Comparison of ENCODE assay signal across 8 cellular contexts in the genomic region with DNA sequence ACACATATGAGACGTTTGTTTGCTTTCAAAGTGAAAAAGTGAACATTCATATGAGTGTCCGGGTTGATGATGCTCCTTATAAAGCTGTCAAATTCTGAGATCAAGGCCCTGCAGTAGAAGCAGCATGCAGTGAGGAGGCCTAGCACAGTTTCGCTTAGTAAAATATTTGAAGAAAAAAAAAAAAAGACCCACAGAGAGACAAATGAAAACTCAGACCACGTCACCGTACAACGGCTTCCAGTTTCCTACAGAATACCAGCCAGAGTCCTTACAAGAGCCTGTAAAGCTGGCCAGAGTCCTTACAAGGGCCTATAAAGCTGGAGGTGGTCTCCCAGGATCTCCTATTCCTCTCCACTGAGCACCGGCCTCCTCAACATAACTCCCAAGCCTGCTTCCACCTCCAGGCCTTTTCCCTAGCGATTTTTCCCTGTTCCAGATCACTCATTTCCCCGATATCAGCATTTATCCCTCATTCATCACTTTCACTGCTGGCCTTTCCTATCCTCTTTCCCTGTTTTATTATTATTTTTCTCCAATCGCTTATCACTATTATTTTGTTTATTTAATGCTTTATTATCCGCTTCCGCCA. TPM values are rescaled to one million over a fixed set of nuclear protein-coding genes. Genes with fewer than 3 reads are reported as not detected.
DNase-seq lines count a peak whose midpoint lies in the region; TF ChIP-seq lines count a peak whose summit lies in the region.

No MANE protein-coding gene starts in this region.

- H3K9me3 ChIP-seq in BLaER1 (no peaks in the 10 kb centered on the region), NT2/D1 (ENCODE audit: insufficient read depth, low read length) (no peaks in the 10 kb centered on the region), iPS-18c (ENCODE audit: control insufficient read depth, insufficient read depth, low read length) (no peaks in the 10 kb centered on the region), skeletal muscle satellite cell (replicated peaks; ENCODE audit: low read length) (no peaks in the 10 kb centered on the region)

- no peaks in the 10 kb centered on the region for H3K27me3 ChIP-seq in BLaER1
- no peaks in the 10 kb centered on the region for H3K27me3 ChIP-seq in NT2/D1 (ENCODE audit: insufficient read depth, insufficient read length)
- H3K27me3 ChIP-seq in skeletal muscle satellite cell (ENCODE audit: control insufficient read depth, insufficient read depth, low read length): no peaks in the 10 kb centered on the region

- H3K4me3 ChIP-seq in BLaER1 (peak overlapping the region; percentile 97), NT2/D1 (ENCODE audit: insufficient read length, low read depth) (peak overlapping the region; percentile 54), iPS-18c (ENCODE audit: insufficient read depth, low read depth, low read length) (peak overlapping the region; percentile 98), skeletal muscle satellite cell (ENCODE audit: low read length) (peak overlapping the region; percentile 75)

- H3K4me2 ChIP-seq in BLaER1: peak overlapping the region; percentile 91
- peak overlapping the region; percentile 85 for H3K4me2 ChIP-seq in skeletal muscle satellite cell (ENCODE audit: low read length)

- DNase-seq in NT2/D1 (ENCODE audit: low read depth, low spot score) (no peak), COLO829 (ENCODE audit: low spot score) (no peak), NCI-H1048 (lab: John Stamatoyannopoulos, UW) (no peak)

- H3K9ac ChIP-seq in BLaER1 (peak overlapping the region; percentile 97), NT2/D1 (ENCODE audit: insufficient read length, low read depth) (peak overlapping the region; percentile 70), skeletal muscle satellite cell (ENCODE audit: low read depth, low read length) (peak overlapping the region; percentile 96)

- H3K4me1 ChIP-seq in BLaER1 (peaks cover 72% of the 10 kb centered on the region), NT2/D1 (ENCODE audit: insufficient read depth, insufficient read length) (no peaks in the 10 kb centered on the region), skeletal muscle satellite cell (ENCODE audit: control insufficient read depth, insufficient read depth, low read length) (peaks cover 28% of the 10 kb centered on the region)

- H3K27ac ChIP-seq in BLaER1 (peak overlapping the region; percentile 92), angular gyrus (ENCODE audit: low read depth, low read length) (peak overlapping the region; percentile 68)

- peak; percentile 55 for TF ChIP-seq POLR2A in GM19099 (IDR thresholded peaks at IDR 0.05; ENCODE audit: extremely low read depth, insufficient read length, low read depth)

- H3K36me3 ChIP-seq in BLaER1: peaks cover 12% of the 10 kb centered on the region; the same call in 1 of the 2 replicates
- peaks cover 8% of the 10 kb centered on the region for H3K36me3 ChIP-seq in NT2/D1 (ENCODE audit: insufficient read depth, insufficient read length, low read length)
- H3K36me3 ChIP-seq in skeletal muscle satellite cell (ENCODE audit: insufficient read depth, low read length): peaks cover 5% of the 10 kb centered on the region

- H4K20me1 ChIP-seq in BLaER1: no peaks in the 10 kb centered on the region

RNA-seq across cellular contexts. Expression of a gene that starts 1.5 kb away (rescaled TPM):
- total RNA-seq in skeletal muscle satellite cell (2012; rRNA removed): 65.7 and 77.8 TPM in 2 replicates

RNA-seq across cellular contexts. Expression of a gene that starts 36.6 kb away (rescaled TPM):
- total RNA-seq in skeletal muscle satellite cell (2012; rRNA removed): not detected in 2 replicates
